In genomic region chr16:1548234-1548633, GRCh38 we compare ENCODE assay signal across 16 cellular contexts. TPM values are rescaled to one million over a fixed set of nuclear protein-coding genes. Genes with fewer than 3 reads are reported as not detected.
A peak's percentile ranks its signal among the peaks of the same experiment; 100 is the strongest.
DNase-seq lines count a peak whose midpoint lies in the region; ATAC-seq and TF ChIP-seq lines count a peak whose summit lies in the region.
"Had no signal": no experiment of that assay in that cellular context is flagged by ENCODE, and none has a peak within 500 bp of the region (broad histone marks: within the 10 kb centered on the region; RNA-seq: fewer than 3 reads in every experiment).

No MANE protein-coding gene starts in this region.

- no peak overlapping the region for H3K4me3 Mint-ChIP-seq in CD4-positive, CD25-positive, alpha-beta regulatory T cell
- H3K4me3 Mint-ChIP-seq in T-cell = peak overlapping the region in 1 of 3 donors; percentile 75
- no peak overlapping the region for H3K4me3 Mint-ChIP-seq in neural crest cell
- H3K4me3 Mint-ChIP-seq: natural killer cell had no signal

- no peak overlapping the region for H3K27ac ChIP-seq in CD4-positive, CD25-positive, alpha-beta regulatory T cell (ENCODE audit: insufficient read depth, low read length, poor library complexity, severe bottlenecking)
- H3K27ac ChIP-seq in esophagus muscularis mucosa (replicated peaks in 1 of 4) = peak overlapping the region; percentile 56 to 89 (median 72)

- TF ChIP-seq POLR2A in esophagus muscularis mucosa (IDR thresholded peaks at IDR 0.05; ENCODE audit: low read depth) = no peak

- WGBS in esophagus muscularis mucosa = 61% methylated on average over 5 of the region's 5 CpGs

- H3K27me3 ChIP-seq in CD4-positive, CD25-positive, alpha-beta regulatory T cell (ENCODE audit: control insufficient read depth, insufficient read depth, low read length) = no peaks in the 10 kb centered on the region
- no peaks in the 10 kb centered on the region for H3K27me3 ChIP-seq in esophagus muscularis mucosa
- H3K27me3 ChIP-seq: body of pancreas had no signal

- POLR2A ChIA-PET in T-cell (lab: Charles Lee) = interaction anchor here in 1 of 2 donors (0.5 kb wide), 1 partner anchor 165 kb away, joined by 13 read pairs; no protein-coding TSS in a partner anchor

- H3K36me3 Mint-ChIP-seq in CD4-positive, CD25-positive, alpha-beta regulatory T cell = peaks cover 4% of the 10 kb centered on the region
- peaks cover 28% of the 10 kb centered on the region for H3K36me3 Mint-ChIP-seq in T-cell
- no peaks in the 10 kb centered on the region for H3K36me3 Mint-ChIP-seq in neural crest cell (ENCODE audit: low read depth)
- H3K36me3 Mint-ChIP-seq: natural killer cell had no signal

- H3K4me3 ChIP-seq in CD4-positive, CD25-positive, alpha-beta regulatory T cell (ENCODE audit: low read depth, low read length) = no peak overlapping the region
- H3K4me3 ChIP-seq in esophagus muscularis mucosa = no peak overlapping the region
- H3K4me3 ChIP-seq: body of pancreas had no signal

- no peak for TF ChIP-seq EP300 in esophagus muscularis mucosa (IDR thresholded peaks at IDR 0.05)

- H3K4me1 Mint-ChIP-seq in CD4-positive, CD25-positive, alpha-beta regulatory T cell = peaks cover 10 to 45% (median 12%) of the 10 kb centered on the region in 4 donors
- H3K4me1 Mint-ChIP-seq in T-cell (peaks cover 78 to 84% (median 82%) of the 10 kb centered on the region in 3 donors), neural crest cell (peaks cover 4% of the 10 kb centered on the region)

- peaks cover 0 to 2% (median 0%) of the 10 kb centered on the region in 7 donors for H3K9me3 Mint-ChIP-seq in CD4-positive, CD25-positive, alpha-beta regulatory T cell
- H3K9me3 Mint-ChIP-seq in T-cell = no peaks in the 10 kb centered on the region
- H3K9me3 Mint-ChIP-seq in neural crest cell = no peaks in the 10 kb centered on the region
- H3K9me3 Mint-ChIP-seq: natural killer cell had no signal

- H3K9me3 ChIP-seq in CD4-positive, CD25-positive, alpha-beta regulatory T cell (ENCODE audit: control insufficient read depth in 2 of 2, low read length in 2 of 2) = no peaks in the 10 kb centered on the region
- H3K9me3 ChIP-seq in esophagus muscularis mucosa = no peaks in the 10 kb centered on the region
- H3K9me3 ChIP-seq: body of pancreas had no signal

- TF ChIP-seq CTCF in esophagus muscularis mucosa (IDR thresholded peaks at IDR 0.05) (no peak), neural crest cell (conservative IDR thresholded peaks at IDR 0.05) (no peak), GM10266 (IDR thresholded peaks at IDR 0.05; ENCODE audit: control insufficient read depth, insufficient read depth, low read depth, missing control alignments) (no peak)

- no peak for ATAC-seq in CD4-positive, CD25-positive, alpha-beta regulatory T cell (ENCODE audit: low read depth in 2 of 2)
- no peak for ATAC-seq in T-cell (replicated peaks in 1 of 4)
- no peak for ATAC-seq in GM21619 (IDR thresholded peaks at IDR 0.05; ENCODE audit: unreplicated experiment)
- ATAC-seq in HG03159 (IDR thresholded peaks at IDR 0.05; ENCODE audit: unreplicated experiment) = no peak
- ATAC-seq: body of pancreas, natural killer cell had no signal

- no peak for DNase-seq in CD4-positive, CD25-positive, alpha-beta regulatory T cell
- DNase-seq in T-cell (no peak), esophagus muscularis mucosa (ENCODE audit: extremely low spot score) (no peak), neural crest cell (ENCODE audit: low read depth, low spot score) (no peak), GM10266 (ENCODE audit: extremely low spot score) (no peak), activated gamma-delta T cell treated with Interleukin-2 at 50 U/mL for 16 hours (no peak)
- DNase-seq: body of pancreas; erythroblast; natural killer cell; stimulated activated CD4-positive, alpha-beta T cell treated with anti-CD3 and anti-CD28 coated beads, Interleukin-15, amount 100 ng/mL, for 24 hours; stimulated activated CD8-positive, alpha-beta memory T cell treated with anti-CD3 and anti-CD28 coated beads, Interleukin-4, amount 100 ng/mL, for 48 hours had no signal

- peaks cover 29% of the 10 kb centered on the region for H3K36me3 ChIP-seq in CD4-positive, CD25-positive, alpha-beta regulatory T cell (ENCODE audit: control insufficient read depth, insufficient read depth, low read length)
- H3K36me3 ChIP-seq in esophagus muscularis mucosa = peaks cover 0 to 65% (median 52%) of the 10 kb centered on the region in 4 donors

- intact Hi-C loops in esophagus muscularis mucosa (cut with DNase I) = no loop called here

- H3K27me3 Mint-ChIP-seq in CD4-positive, CD25-positive, alpha-beta regulatory T cell = no peaks in the 10 kb centered on the region
- H3K27me3 Mint-ChIP-seq in T-cell (no peaks in the 10 kb centered on the region), neural crest cell (ENCODE audit: low read depth) (no peaks in the 10 kb centered on the region)

- CTCF ChIA-PET in T-cell (lab: Charles Lee) = no interaction called here

- H3K4me1 ChIP-seq in CD4-positive, CD25-positive, alpha-beta regulatory T cell (ENCODE audit: control insufficient read depth, insufficient read depth, low read length, poor library complexity, severe bottlenecking) = peaks cover 27% of the 10 kb centered on the region
- peaks cover 77 to 97% (median 92%) of the 10 kb centered on the region in 4 donors for H3K4me1 ChIP-seq in esophagus muscularis mucosa

- peak overlapping the region; percentile 38 to 62 (median 56) for H3K27ac Mint-ChIP-seq in CD4-positive, CD25-positive, alpha-beta regulatory T cell
- H3K27ac Mint-ChIP-seq in T-cell = peak overlapping the region; percentile 22 to 23
- peak overlapping the region; percentile 79 for H3K27ac Mint-ChIP-seq in neural crest cell (ENCODE audit: unreplicated experiment)
- H3K27ac Mint-ChIP-seq: natural killer cell had no signal

RNA-seq across cellular contexts. Expression of gene TMEM204, which starts 14.8 kb away (rescaled TPM):
- 25.8 TPM for total RNA-seq in CD4-positive, CD25-positive, alpha-beta regulatory T cell
- polyA plus RNA-seq in CD4-positive, CD25-positive, alpha-beta regulatory T cell = 10 to 100 TPM; 59.8 to 97.4 (median 69.1) TPM
- total RNA-seq in T-cell (100 to 1,000 TPM in 3 of 5 donors, 10 to 100 TPM in 2; 33.1 to 158 (median 115) TPM), esophagus muscularis mucosa (10 to 100 TPM; 39.5 to 75.0 (median 57.1) TPM), neural crest cell (0.98 and 1.3 TPM in 2 replicates)
- total RNA-seq: M059J had no signal

RNA-seq across cellular contexts. Expression of gene TELO2, which starts 55.1 kb away (rescaled TPM):
- 27.4 TPM for total RNA-seq in CD4-positive, CD25-positive, alpha-beta regulatory T cell
- 10 to 100 TPM in 3 of 4 donors, 1 to 10 TPM in 1; 9.1 to 15.2 (median 11.6) TPM for polyA plus RNA-seq in CD4-positive, CD25-positive, alpha-beta regulatory T cell
- total RNA-seq in T-cell (10 to 100 TPM; 36.0 to 73.0 (median 56.1) TPM), esophagus muscularis mucosa (10 to 100 TPM; 14.1 to 27.7 (median 18.4) TPM), neural crest cell (77.9 and 87.5 TPM in 2 replicates)

RNA-seq across cellular contexts. Expression of gene PTX4, which starts 59.5 kb away (rescaled TPM):
- total RNA-seq in CD4-positive, CD25-positive, alpha-beta regulatory T cell = not detected
- not detected for polyA plus RNA-seq in CD4-positive, CD25-positive, alpha-beta regulatory T cell
- total RNA-seq in T-cell (under 1 TPM in 1 of 5 donors, not detected in 4; 0.26 TPM), esophagus muscularis mucosa (under 1 TPM in 3 of 4 donors, not detected in 1; 0.39 to 0.75 (median 0.66) TPM), neural crest cell (0.28 TPM in 1 of 2 replicates, not detected in the other)
- total RNA-seq: body of pancreas; M059J; T-helper 1 cell treated with Interleukin-12 subunit alpha and Interleukin-12 subunit beta and Interleukin-4 antibody, amounts not matched to agents 30 ng/mL and 1 ng/mL, for 36 hours had no signal
- polyA plus RNA-seq: BJ had no signal

Comparison
In these comparisons a context has a peak if more than half of its experiments do, and no peak if none do; other contexts are left out.
1. H3K27ac Mint-ChIP-seq: peak in every context shown above with its lines; median percentile 79 in neural crest cell; 56 in CD4-positive, CD25-positive, alpha-beta regulatory T cell; 22 in T-cell.
2. RNA of gene TMEM204, which starts 14.8 kb away (total RNA-seq): 33.1 to 158 TPM in T-cell, 39.5 to 75.0 TPM in esophagus muscularis mucosa and 25.8 TPM in CD4-positive, CD25-positive, alpha-beta regulatory T cell (single experiment); 0.98 to 1.3 TPM in neural crest cell; every median in the first group is over 10 times any median in the second.